In genomic region chr19:41734585-41734984, GRCh38 we compare ENCODE assay signal across 20 cellular contexts. TPM values are rescaled to one million over a fixed set of nuclear protein-coding genes. Genes with fewer than 3 reads are reported as not detected.
DNase-seq lines count a peak whose midpoint lies in the region; TF ChIP-seq lines count a peak whose summit lies in the region.
"Had no signal": no experiment of that assay in that cellular context is flagged by ENCODE, and none has a peak within 500 bp of the region (broad histone marks: within the 10 kb centered on the region; RNA-seq: fewer than 3 reads in every experiment).

No MANE protein-coding gene starts in this region.

- H3K27me3 ChIP-seq in esophagus squamous epithelium, result peaks cover 0 to 42% (median 0%) of the 10 kb centered on the region in 4 donors

- H3K27me3 Mint-ChIP-seq in immature natural killer cell (ENCODE audit: low read depth in 3 of 3), result peaks cover 1 to 17% (median 4%) of the 10 kb centered on the region in 3 donors

- no peak overlapping the region for H3K27ac Mint-ChIP-seq in immature natural killer cell
- H3K27ac Mint-ChIP-seq: CD4-positive, alpha-beta T cell had no signal

- H3K4me3 Mint-ChIP-seq in immature natural killer cell, result no peak overlapping the region
- H3K4me3 Mint-ChIP-seq: CD4-positive, alpha-beta T cell; naive B cell had no signal

- H3K4me1 ChIP-seq in esophagus squamous epithelium, result peaks cover 0 to 23% (median 0%) of the 10 kb centered on the region in 3 donors
- H3K4me1 ChIP-seq: foreskin keratinocyte, left ventricle myocardium inferior had no signal

- intact Hi-C loops in esophagus squamous epithelium (cut with DNase I), result no loop called here

- DNase-seq in COLO668 (lab: John Stamatoyannopoulos, UW; ENCODE audit: unreplicated experiment) (peak; percentile 75), HT-29 (ENCODE audit: low spot score) (peak; percentile 99), NCI-H69 (lab: John Stamatoyannopoulos, UW) (peak; percentile 94), esophagus squamous epithelium (lab: John Stamatoyannopoulos, UW) (no peak), GM19238 (ENCODE audit: insufficient read length, low spot score) (no peak), nucleus accumbens (lab: John Stamatoyannopoulos, UW) (no peak), immature natural killer cell (no peak)
- no peak for DNase-seq in activated naive CD4-positive, alpha-beta T cell treated with Interleukin-2 at 50 U/mL for 16 hours
- DNase-seq: activated gamma-delta T cell; aorta; CD4-positive, alpha-beta T cell; foreskin keratinocyte; left ventricle myocardium inferior; naive B cell; NCI-H2171; stimulated activated CD4-positive, alpha-beta T cell treated with anti-CD3 and anti-CD28 coated beads, Interleukin-4, amount 100 ng/mL, for 1 hour; substantia nigra had no signal

- 36% methylated on average over 3 of the region's 3 CpGs for WGBS in esophagus squamous epithelium, 2 donors

- H3K4me3 ChIP-seq in esophagus squamous epithelium, result no peak overlapping the region
- H3K4me3 ChIP-seq: left ventricle myocardium inferior, SK-N-MC had no signal

- H3K9me3 ChIP-seq in esophagus squamous epithelium, result no peaks in the 10 kb centered on the region
- H3K9me3 ChIP-seq: left ventricle myocardium inferior had no signal

- H3K4me1 Mint-ChIP-seq in immature natural killer cell, result no peaks in the 10 kb centered on the region
- H3K4me1 Mint-ChIP-seq: naive B cell had no signal

- no peak for TF ChIP-seq POLR2A in esophagus squamous epithelium (IDR thresholded peaks at IDR 0.05)

- no peaks in the 10 kb centered on the region for H3K36me3 Mint-ChIP-seq in immature natural killer cell
- H3K36me3 Mint-ChIP-seq: naive B cell had no signal

- no peaks in the 10 kb centered on the region for H3K36me3 ChIP-seq in esophagus squamous epithelium
- H3K36me3 ChIP-seq: left ventricle myocardium inferior had no signal

- peak overlapping the region; percentile 40 to 80 (median 76) for H3K27ac ChIP-seq in esophagus squamous epithelium
- H3K27ac ChIP-seq: foreskin keratinocyte, left ventricle myocardium inferior, SK-N-MC had no signal

- no peaks in the 10 kb centered on the region for H3K9me3 Mint-ChIP-seq in immature natural killer cell
- H3K9me3 Mint-ChIP-seq: CD4-positive, alpha-beta T cell; naive B cell had no signal

- no peak for TF ChIP-seq CTCF in esophagus squamous epithelium (IDR thresholded peaks at IDR 0.05)

RNA-seq across cellular contexts. Expression of gene CEACAM6, which starts 20.7 kb away (rescaled TPM):
- total RNA-seq in HT-29 (2014; rRNA removed; shearing (Covaris generic)), result 11.0 and 13.4 TPM in 2 replicates
- total RNA-seq in esophagus squamous epithelium, result 100 to 1,000 TPM in 3 of 4 donors, 10 to 100 TPM in 1; 70.8 to 288 (median 176) TPM
- polyA plus RNA-seq in immature natural killer cell, result not detected
- total RNA-seq: CD4-positive, alpha-beta T cell; LHCN-M2 had no signal

RNA-seq across cellular contexts. Expression of gene CEACAM5, which starts 26.2 kb away (rescaled TPM):
- 3.2 and 3.8 TPM in 2 replicates for total RNA-seq in HT-29 (2014; rRNA removed; shearing (Covaris generic))
- total RNA-seq in esophagus squamous epithelium, result 100 to 1,000 TPM in 3 of 4 donors, 10 to 100 TPM in 1; 86.4 to 374 (median 293) TPM
- not detected for polyA plus RNA-seq in immature natural killer cell
- total RNA-seq: CD4-positive, alpha-beta T cell; foreskin keratinocyte; LHCN-M2; skeletal muscle tissue had no signal
- polyA plus RNA-seq: foreskin keratinocyte had no signal

RNA-seq across cellular contexts. Expression of gene CEACAM7, which starts 46.5 kb away (rescaled TPM):
- total RNA-seq in HT-29 (2014; rRNA removed; shearing (Covaris generic)), result 0.92 TPM in 1 of 2 replicates, not detected in the other
- 100 to 1,000 TPM in 2 of 4 donors, 10 to 100 TPM in 2; 10.5 to 103 (median 76.7) TPM for total RNA-seq in esophagus squamous epithelium
- not detected for polyA plus RNA-seq in immature natural killer cell
- total RNA-seq: CD4-positive, alpha-beta T cell; foreskin keratinocyte; LHCN-M2; skeletal muscle tissue had no signal
- polyA plus RNA-seq: foreskin keratinocyte had no signal

Comparison
In these comparisons a context has a peak if more than half of its experiments do, and no peak if none do; other contexts are left out.
1. DNase-seq: peak in COLO668 (single experiment), HT-29 (single experiment) and NCI-H69 (single experiment); none in esophagus squamous epithelium (single experiment), GM19238 (single experiment), nucleus accumbens (0 of 56), activated naive CD4-positive, alpha-beta T cell treated with Interleukin-2 at 50 U/mL for 16 hours (single experiment) and immature natural killer cell (0 of 3).
2. RNA of gene CEACAM5, which starts 26.2 kb away (total RNA-seq): 86.4 to 374 TPM in esophagus squamous epithelium; 3.2 to 3.8 TPM in HT-29; every median in the first group is over 10 times any median in the second.